ENCODE assay signal across 23 cellular contexts in genomic region chr1:172132836-172133235, GRCh38.
A peak's percentile ranks its signal among the peaks of the same experiment; 100 is the strongest.
DNase-seq lines count a peak whose midpoint lies in the region; ATAC-seq and TF ChIP-seq lines count a peak whose summit lies in the region.
"Had no signal": no experiment of that assay in that cellular context is flagged by ENCODE, and none has a peak within 500 bp of the region (broad histone marks: within the 10 kb centered on the region; RNA-seq: fewer than 3 reads in every experiment).

No MANE protein-coding gene starts in this region.

- TF ChIP-seq CTCF in H9 (conservative IDR thresholded peaks at IDR 0.05) (no peak), Panc1 (IDR thresholded peaks at IDR 0.05) (no peak), foreskin fibroblast (IDR thresholded peaks at IDR 0.05; ENCODE audit: low read depth, low read length) (no peak)

- no peak overlapping the region for H3K14ac ChIP-seq in H9 (ENCODE audit: insufficient read depth, low read length)
- H3K14ac ChIP-seq in trophoblast cell (ENCODE audit: low read length) = no peak overlapping the region

- H3K4me1 Mint-ChIP-seq in H9 = no peaks in the 10 kb centered on the region
- H3K4me1 Mint-ChIP-seq: CD14-positive monocyte had no signal

- H2BK5ac ChIP-seq in H9 (ENCODE audit: insufficient read length, low read length) = no peak overlapping the region
- H2BK5ac ChIP-seq in trophoblast cell (ENCODE audit: low read depth, low read length, poor library complexity) = no peak overlapping the region

- H3K79me2 ChIP-seq in H9 (ENCODE audit: insufficient read depth, low read length) (no peaks in the 10 kb centered on the region), trophoblast cell (ENCODE audit: control insufficient read depth, insufficient read depth, low read length, poor library complexity) (no peaks in the 10 kb centered on the region)

- H3K79me1 ChIP-seq in H9 (ENCODE audit: insufficient read depth, low read depth, low read length, poor library complexity, severe bottlenecking) (no peaks in the 10 kb centered on the region), trophoblast cell (ENCODE audit: low read length) (no peaks in the 10 kb centered on the region)

- no peak overlapping the region for H2AK5ac ChIP-seq in H9 (ENCODE audit: insufficient read length, low read length)
- no peak overlapping the region for H2AK5ac ChIP-seq in trophoblast cell (ENCODE audit: low read length)

- H2BK20ac ChIP-seq in H9 (ENCODE audit: low read depth, low read length, poor library complexity, severe bottlenecking) = no peak overlapping the region

- H3K23me2 ChIP-seq in H9 (ENCODE audit: insufficient read length, low read depth, low read length, poor library complexity, severe bottlenecking) = no peaks in the 10 kb centered on the region

- no peak overlapping the region for H3K9ac ChIP-seq in H9 (ENCODE audit: extremely low read depth, insufficient read length, low read length)
- H3K9ac ChIP-seq in trophoblast cell (ENCODE audit: low read length) = no peak overlapping the region
- H3K9ac ChIP-seq: BLaER1 treated with 17β-estradiol and CSF1 and Interleukin-3, amounts not matched to agents 10 nM and 100 nM; GM23248 had no signal

- no peak overlapping the region for H4K5ac ChIP-seq in H9 (ENCODE audit: insufficient read length, low read depth, low read length)

- H3K27me3 Mint-ChIP-seq in H9 (ENCODE audit: low read depth) = no peaks in the 10 kb centered on the region
- H3K27me3 Mint-ChIP-seq: CD4-positive, alpha-beta T cell; CD8-positive, alpha-beta memory T cell had no signal

- no TSS peak for BruUV-seq in Panc1 (replicated peaks; lab: Mats Ljungman, UMichigan)

- intact Hi-C loops in Panc1 (cut with micrococcal nuclease; ENCODE audit: unreplicated experiment) = no loop called here

- H4K91ac ChIP-seq in H9 (ENCODE audit: insufficient read length, low read depth, low read length) (no peak overlapping the region), trophoblast cell (ENCODE audit: low read depth, low read length) (no peak overlapping the region)

- no peak overlapping the region for H3K27ac ChIP-seq in H9 (ENCODE audit: insufficient read length, low read depth, low read length)
- peak overlapping the region; percentile 62; the same call in 1 of the 2 replicates for H3K27ac ChIP-seq in Panc1 (ENCODE audit: low read length)
- H3K27ac ChIP-seq in trophoblast cell (ENCODE audit: low read depth, low read length) = no peak overlapping the region
- H3K27ac ChIP-seq: A549; BLaER1 treated with 17β-estradiol and CSF1 and Interleukin-3, amounts not matched to agents 10 nM and 100 nM; GM23248 had no signal

- H4K20me1 ChIP-seq in H9 (ENCODE audit: control insufficient read depth, insufficient read depth, insufficient read length) = no peaks in the 10 kb centered on the region
- H4K20me1 ChIP-seq: BLaER1 treated with 17β-estradiol and CSF1 and Interleukin-3, amounts not matched to agents 10 nM and 100 nM had no signal

- H3K9me3 ChIP-seq in H9 (ENCODE audit: control insufficient read depth, low read depth, low read length) = no peaks in the 10 kb centered on the region
- peaks cover 3% of the 10 kb centered on the region; the same call in 1 of the 2 replicates for H3K9me3 ChIP-seq in Panc1 (ENCODE audit: control insufficient read depth, insufficient read depth, low read depth, low read length)
- no peaks in the 10 kb centered on the region for H3K9me3 ChIP-seq in trophoblast cell (ENCODE audit: insufficient read depth, low read depth, low read length)
- H3K9me3 ChIP-seq: A549, BE2C had no signal

- H2BK12ac ChIP-seq in H9 (ENCODE audit: insufficient read length, low read depth, low read length) = no peak overlapping the region
- H2BK12ac ChIP-seq in trophoblast cell (ENCODE audit: low read length) = no peak overlapping the region

- H3K23ac ChIP-seq in H9 (ENCODE audit: insufficient read length, low read depth, low read length) (no peak overlapping the region), trophoblast cell (ENCODE audit: low read length) (no peak overlapping the region)

- no peaks in the 10 kb centered on the region for H3K36me3 ChIP-seq in Panc1 (ENCODE audit: control insufficient read depth, insufficient read depth, low read length)
- no peaks in the 10 kb centered on the region for H3K36me3 ChIP-seq in trophoblast cell (ENCODE audit: control insufficient read depth in 1 of 2, insufficient read depth in 2 of 2, low read length in 2 of 2)
- H3K36me3 ChIP-seq: BE2C; BLaER1 treated with 17β-estradiol and CSF1 and Interleukin-3, amounts not matched to agents 10 nM and 100 nM had no signal

- H3K27ac Mint-ChIP-seq in H9 = no peak overlapping the region
- H3K27ac Mint-ChIP-seq: CD14-positive monocyte; CD4-positive, alpha-beta T cell; CD8-positive, alpha-beta memory T cell had no signal

- in situ Hi-C loops in Panc1 (cut with HindIII; ENCODE audit: low pct_unique_long_range_greater_than_20kb, low sequenced_read_pairs) = no loop called here

- H3K4me2 ChIP-seq in H9 (ENCODE audit: insufficient read depth, insufficient read length, low read length) (no peak overlapping the region), trophoblast cell (ENCODE audit: low read length) (no peak overlapping the region)
- H3K4me2 ChIP-seq: A549; BLaER1 treated with 17β-estradiol and CSF1 and Interleukin-3, amounts not matched to agents 10 nM and 100 nM had no signal

- H3K27me3 ChIP-seq in H9 (ENCODE audit: insufficient read depth, low read length) (no peaks in the 10 kb centered on the region), Panc1 (ENCODE audit: control insufficient read depth, insufficient read depth, low read length) (no peaks in the 10 kb centered on the region), trophoblast cell (ENCODE audit: insufficient read depth, low read length) (no peaks in the 10 kb centered on the region)
- H3K27me3 ChIP-seq: BE2C; BLaER1 treated with 17β-estradiol and CSF1 and Interleukin-3, amounts not matched to agents 10 nM and 100 nM had no signal

- H3K36me3 Mint-ChIP-seq in H9 (ENCODE audit: insufficient read depth in 1 of 3, low read depth in 3 of 3) = no peaks in the 10 kb centered on the region; a peak in 1 of 7 replicates
- H3K36me3 Mint-ChIP-seq: CD14-positive monocyte had no signal

- H2BK120ac ChIP-seq in H9 (ENCODE audit: low read depth, low read length, poor library complexity, severe bottlenecking) = no peak overlapping the region
- no peak overlapping the region for H2BK120ac ChIP-seq in trophoblast cell (ENCODE audit: insufficient read depth, low read length, poor library complexity)

- CTCF ChIA-PET in Panc1 (lab: Charles Lee) = interaction anchor here (0.7 kb wide), 1 partner anchor 24 kb away, joined by 4 read pairs; no protein-coding TSS in a partner anchor

- H3K56ac ChIP-seq in H9 (ENCODE audit: insufficient read length, low read depth, low read length) = peak overlapping the region; percentile 8

- H4K8ac ChIP-seq in H9 (replicated peaks; ENCODE audit: insufficient read length, low read depth, low read length) = no peak overlapping the region
- H4K8ac ChIP-seq in trophoblast cell (ENCODE audit: low read depth, low read length) = peak overlapping the region; percentile 4

- ATAC-seq in Panc1 (no peak), HG02852 (IDR thresholded peaks at IDR 0.05; ENCODE audit: unreplicated experiment) (no peak)
- ATAC-seq: A549, GM12878, HCT116 had no signal

- H3K9me3 Mint-ChIP-seq in H9 = peaks cover 0 to 2% of the 10 kb centered on the region in 2 experiments; a peak in 1 of 5 replicates
- H3K9me3 Mint-ChIP-seq: CD4-positive, alpha-beta T cell; CD8-positive, alpha-beta memory T cell had no signal

- H3K4ac ChIP-seq in H9 (ENCODE audit: low read depth, low read length) (no peak overlapping the region), trophoblast cell (ENCODE audit: low read depth, low read length) (no peak overlapping the region)

- H3K4me3 ChIP-seq in Panc1 (ENCODE audit: low read depth in 2 of 2, low read length in 2 of 2) = no peak overlapping the region
- H3K4me3 ChIP-seq in trophoblast cell (ENCODE audit: low read depth, low read length) = no peak overlapping the region
- H3K4me3 ChIP-seq in foreskin fibroblast (ENCODE audit: low read depth in 1 of 2, low read length in 2 of 2) = no peak overlapping the region
- H3K4me3 ChIP-seq: A549; BLaER1 treated with 17β-estradiol and CSF1 and Interleukin-3, amounts not matched to agents 10 nM and 100 nM; GM12878; GM23248 had no signal

- DNase-seq in H9 = no peak
- DNase-seq in Panc1 (ENCODE audit: low read depth, low spot score) = no peak
- DNase-seq in trophoblast cell = no peak
- DNase-seq in foreskin fibroblast = no peak
- DNase-seq in NCI-H446 (lab: John Stamatoyannopoulos, UW) = no peak
- DNase-seq: 8988T; ACHN; AML-193; BE2C; CD4-positive, alpha-beta T cell; CD8-positive, alpha-beta memory T cell; DMS 273 treated with DMSO at 0.1 percent for 48 hours; DMS79; EL; GDM1; GM23248; H7 had no signal

- no peak overlapping the region for H3T11ph ChIP-seq in H9 (ENCODE audit: low read length)

- no peak overlapping the region for H2AFZ ChIP-seq in H9 (ENCODE audit: low read length)
- no peak overlapping the region for H2AFZ ChIP-seq in trophoblast cell (ENCODE audit: insufficient read depth, low read length, poor library complexity)
- H2AFZ ChIP-seq: GM23248 had no signal

- H3K4me1 ChIP-seq in H9 (ENCODE audit: insufficient read depth, low read length) (no peaks in the 10 kb centered on the region), Panc1 (ENCODE audit: control insufficient read depth, insufficient read depth, low read length) (peaks cover 13% of the 10 kb centered on the region), trophoblast cell (ENCODE audit: control insufficient read depth in 1 of 2, insufficient read depth in 2 of 2, low read length in 2 of 2) (no peaks in the 10 kb centered on the region)
- H3K4me1 ChIP-seq: BE2C had no signal

- H2BK15ac ChIP-seq in H9 (ENCODE audit: low read depth, low read length) = no peak overlapping the region

- no peak overlapping the region for H3K18ac ChIP-seq in H9 (ENCODE audit: insufficient read length, low read depth, low read length)
- H3K18ac ChIP-seq in trophoblast cell (ENCODE audit: low read length) = no peak overlapping the region

- no peak overlapping the region for H4K12ac ChIP-seq in trophoblast cell (ENCODE audit: low read depth, low read length)

- POLR2A ChIA-PET in Panc1 (lab: Charles Lee) = interaction anchor here (0.6 kb wide), 2 partner anchors 10 to 260 kb away, joined by 3 to 5 read pairs; no protein-coding TSS in a partner anchor

- no CpG with 5 or more reads among the region's 1 CpG for WGBS in H9 (ENCODE audit: extremely low coverage, insufficient read length, low lambda C conversion rate)
- WGBS in trophoblast cell (ENCODE audit: extremely low coverage, insufficient coverage, insufficient read length) = no CpG with 5 or more reads among the region's 1 CpG

- H3K4me3 Mint-ChIP-seq in H9 = no peak overlapping the region
- H3K4me3 Mint-ChIP-seq: CD14-positive monocyte; CD4-positive, alpha-beta T cell; CD8-positive, alpha-beta memory T cell had no signal
